In the genomic region with DNA sequence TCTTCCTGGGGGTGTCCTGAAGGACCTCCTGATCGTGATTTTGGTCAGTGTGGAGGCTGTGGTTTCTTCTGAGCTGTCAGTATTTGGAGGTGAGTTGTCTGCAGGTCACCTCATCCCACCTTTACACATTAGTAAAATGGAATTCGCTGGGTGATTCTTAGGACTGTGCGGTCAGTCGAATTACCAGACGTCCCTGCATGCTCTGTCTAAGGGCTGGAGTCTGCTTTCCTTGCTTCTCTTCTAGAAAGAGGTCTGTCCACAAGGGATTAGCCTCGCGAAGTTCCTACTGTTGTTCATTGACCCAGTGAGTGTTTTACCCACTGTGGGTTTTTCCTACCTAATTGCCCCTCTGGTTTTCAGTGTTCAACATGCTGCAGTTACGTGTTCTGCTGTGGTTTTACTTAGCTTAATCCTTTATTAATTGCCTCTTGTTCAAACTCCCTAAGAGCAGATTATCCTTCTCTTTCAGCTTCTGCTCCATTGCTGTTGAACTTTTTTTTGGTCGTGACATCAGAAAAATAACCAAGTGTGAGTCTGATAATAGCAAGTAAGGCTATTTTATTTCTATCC, we compare ENCODE assay signal across 1 cellular context.
TF ChIP-seq lines count a peak whose summit lies in the region.

No MANE protein-coding gene starts in this region.

TF ChIP-seq in GM23338, 12 proteins besides CTCF, POLR2A, EP300 and RAD21:
- TF ChIP-seq, protein P1, sequence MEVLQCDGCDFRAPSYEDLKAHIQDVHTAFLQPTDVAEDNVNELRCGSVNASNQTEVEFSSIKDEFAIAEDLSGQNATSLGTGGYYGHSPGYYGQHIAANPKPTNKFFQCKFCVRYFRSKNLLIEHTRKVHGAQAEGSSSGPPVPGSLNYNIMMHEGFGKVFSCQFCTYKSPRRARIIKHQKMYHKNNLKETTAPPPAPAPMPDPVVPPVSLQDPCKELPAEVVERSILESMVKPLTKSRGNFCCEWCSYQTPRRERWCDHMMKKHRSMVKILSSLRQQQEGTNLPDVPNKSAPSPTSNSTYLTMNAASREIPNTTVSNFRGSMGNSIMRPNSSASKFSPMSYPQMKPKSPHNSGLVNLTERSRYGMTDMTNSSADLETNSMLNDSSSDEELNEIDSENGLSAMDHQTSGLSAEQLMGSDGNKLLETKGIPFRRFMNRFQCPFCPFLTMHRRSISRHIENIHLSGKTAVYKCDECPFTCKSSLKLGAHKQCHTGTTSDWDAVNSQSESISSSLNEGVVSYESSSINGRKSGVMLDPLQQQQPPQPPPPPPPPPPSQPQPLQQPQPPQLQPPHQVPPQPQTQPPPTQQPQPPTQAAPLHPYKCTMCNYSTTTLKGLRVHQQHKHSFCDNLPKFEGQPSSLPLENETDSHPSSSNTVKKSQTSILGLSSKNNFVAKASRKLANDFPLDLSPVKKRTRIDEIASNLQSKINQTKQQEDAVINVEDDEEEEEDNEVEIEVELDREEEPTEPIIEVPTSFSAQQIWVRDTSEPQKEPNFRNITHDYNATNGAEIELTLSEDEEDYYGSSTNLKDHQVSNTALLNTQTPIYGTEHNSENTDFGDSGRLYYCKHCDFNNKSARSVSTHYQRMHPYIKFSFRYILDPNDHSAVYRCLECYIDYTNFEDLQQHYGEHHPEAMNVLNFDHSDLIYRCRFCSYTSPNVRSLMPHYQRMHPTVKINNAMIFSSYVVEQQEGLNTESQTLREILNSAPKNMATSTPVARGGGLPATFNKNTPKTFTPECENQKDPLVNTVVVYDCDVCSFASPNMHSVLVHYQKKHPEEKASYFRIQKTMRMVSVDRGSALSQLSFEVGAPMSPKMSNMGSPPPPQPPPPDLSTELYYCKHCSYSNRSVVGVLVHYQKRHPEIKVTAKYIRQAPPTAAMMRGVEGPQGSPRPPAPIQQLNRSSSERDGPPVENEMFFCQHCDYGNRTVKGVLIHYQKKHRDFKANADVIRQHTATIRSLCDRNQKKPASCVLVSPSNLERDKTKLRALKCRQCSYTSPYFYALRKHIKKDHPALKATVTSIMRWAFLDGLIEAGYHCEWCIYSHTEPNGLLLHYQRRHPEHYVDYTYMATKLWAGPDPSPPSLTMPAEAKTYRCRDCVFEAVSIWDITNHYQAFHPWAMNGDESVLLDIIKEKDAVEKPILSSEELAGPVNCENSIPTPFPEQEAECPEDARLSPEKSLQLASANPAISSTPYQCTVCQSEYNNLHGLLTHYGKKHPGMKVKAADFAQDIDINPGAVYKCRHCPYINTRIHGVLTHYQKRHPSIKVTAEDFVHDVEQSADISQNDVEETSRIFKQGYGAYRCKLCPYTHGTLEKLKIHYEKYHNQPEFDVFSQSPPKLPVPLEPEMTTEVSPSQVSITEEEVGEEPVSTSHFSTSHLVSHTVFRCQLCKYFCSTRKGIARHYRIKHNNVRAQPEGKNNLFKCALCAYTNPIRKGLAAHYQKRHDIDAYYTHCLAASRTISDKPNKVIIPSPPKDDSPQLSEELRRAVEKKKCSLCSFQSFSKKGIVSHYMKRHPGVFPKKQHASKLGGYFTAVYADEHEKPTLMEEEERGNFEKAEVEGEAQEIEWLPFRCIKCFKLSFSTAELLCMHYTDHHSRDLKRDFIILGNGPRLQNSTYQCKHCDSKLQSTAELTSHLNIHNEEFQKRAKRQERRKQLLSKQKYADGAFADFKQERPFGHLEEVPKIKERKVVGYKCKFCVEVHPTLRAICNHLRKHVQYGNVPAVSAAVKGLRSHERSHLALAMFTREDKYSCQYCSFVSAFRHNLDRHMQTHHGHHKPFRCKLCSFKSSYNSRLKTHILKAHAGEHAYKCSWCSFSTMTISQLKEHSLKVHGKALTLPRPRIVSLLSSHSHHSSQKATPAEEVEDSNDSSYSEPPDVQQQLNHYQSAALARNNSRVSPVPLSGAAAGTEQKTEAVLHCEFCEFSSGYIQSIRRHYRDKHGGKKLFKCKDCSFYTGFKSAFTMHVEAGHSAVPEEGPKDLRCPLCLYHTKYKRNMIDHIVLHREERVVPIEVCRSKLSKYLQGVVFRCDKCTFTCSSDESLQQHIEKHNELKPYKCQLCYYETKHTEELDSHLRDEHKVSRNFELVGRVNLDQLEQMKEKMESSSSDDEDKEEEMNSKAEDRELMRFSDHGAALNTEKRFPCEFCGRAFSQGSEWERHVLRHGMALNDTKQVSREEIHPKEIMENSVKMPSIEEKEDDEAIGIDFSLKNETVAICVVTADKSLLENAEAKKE (CRISPR knock-in tag; IDR thresholded peaks at IDR 0.05) = no peak
- TF ChIP-seq EZH2 (IDR thresholded peaks at IDR 0.05; ENCODE audit: low read depth, unreplicated experiment) = no peak
- TF ChIP-seq, protein P2, sequence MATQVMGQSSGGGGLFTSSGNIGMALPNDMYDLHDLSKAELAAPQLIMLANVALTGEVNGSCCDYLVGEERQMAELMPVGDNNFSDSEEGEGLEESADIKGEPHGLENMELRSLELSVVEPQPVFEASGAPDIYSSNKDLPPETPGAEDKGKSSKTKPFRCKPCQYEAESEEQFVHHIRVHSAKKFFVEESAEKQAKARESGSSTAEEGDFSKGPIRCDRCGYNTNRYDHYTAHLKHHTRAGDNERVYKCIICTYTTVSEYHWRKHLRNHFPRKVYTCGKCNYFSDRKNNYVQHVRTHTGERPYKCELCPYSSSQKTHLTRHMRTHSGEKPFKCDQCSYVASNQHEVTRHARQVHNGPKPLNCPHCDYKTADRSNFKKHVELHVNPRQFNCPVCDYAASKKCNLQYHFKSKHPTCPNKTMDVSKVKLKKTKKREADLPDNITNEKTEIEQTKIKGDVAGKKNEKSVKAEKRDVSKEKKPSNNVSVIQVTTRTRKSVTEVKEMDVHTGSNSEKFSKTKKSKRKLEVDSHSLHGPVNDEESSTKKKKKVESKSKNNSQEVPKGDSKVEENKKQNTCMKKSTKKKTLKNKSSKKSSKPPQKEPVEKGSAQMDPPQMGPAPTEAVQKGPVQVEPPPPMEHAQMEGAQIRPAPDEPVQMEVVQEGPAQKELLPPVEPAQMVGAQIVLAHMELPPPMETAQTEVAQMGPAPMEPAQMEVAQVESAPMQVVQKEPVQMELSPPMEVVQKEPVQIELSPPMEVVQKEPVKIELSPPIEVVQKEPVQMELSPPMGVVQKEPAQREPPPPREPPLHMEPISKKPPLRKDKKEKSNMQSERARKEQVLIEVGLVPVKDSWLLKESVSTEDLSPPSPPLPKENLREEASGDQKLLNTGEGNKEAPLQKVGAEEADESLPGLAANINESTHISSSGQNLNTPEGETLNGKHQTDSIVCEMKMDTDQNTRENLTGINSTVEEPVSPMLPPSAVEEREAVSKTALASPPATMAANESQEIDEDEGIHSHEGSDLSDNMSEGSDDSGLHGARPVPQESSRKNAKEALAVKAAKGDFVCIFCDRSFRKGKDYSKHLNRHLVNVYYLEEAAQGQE (IDR thresholded peaks at IDR 0.05; ENCODE audit: unreplicated experiment) = no peak
- no peak for TF ChIP-seq ZNF331 (CRISPR knock-in tag; IDR thresholded peaks at IDR 0.05; ENCODE audit: low read depth)
- TF ChIP-seq NANOG (IDR thresholded peaks at IDR 0.05; ENCODE audit: borderline replicate concordance) = no peak
- TF ChIP-seq ZNF114 (CRISPR knock-in tag; IDR thresholded peaks at IDR 0.05) = no peak
- no peak for TF ChIP-seq ETS1 (IDR thresholded peaks at IDR 0.05)
- TF ChIP-seq POLR2AphosphoS5 (IDR thresholded peaks at IDR 0.05; ENCODE audit: low read depth) = no peak
- no peak for TF ChIP-seq STAT1 (IDR thresholded peaks at IDR 0.05; ENCODE audit: unreplicated experiment)
- no peak for TF ChIP-seq EZH2phosphoT487 (IDR thresholded peaks at IDR 0.05; ENCODE audit: unreplicated experiment)
- TF ChIP-seq CREB1 (CRISPR knock-in tag; IDR thresholded peaks at IDR 0.05; ENCODE audit: low read depth) = no peak
